Comparison of ENCODE assay signal across 23 cellular contexts in genomic region chr3:162367443-162368132, GRCh38.
DNase-seq lines count a peak whose midpoint lies in the region; ATAC-seq, FAIRE-seq and TF ChIP-seq lines count a peak whose summit lies in the region.
"Had no signal": no experiment of that assay in that cellular context is flagged by ENCODE, and none has a peak within 500 bp of the region (broad histone marks: within the 10 kb centered on the region; RNA-seq: fewer than 3 reads in every experiment).

No MANE protein-coding gene starts in this region.

- H3K27me3 Mint-ChIP-seq in type B pancreatic cell = no peaks in the 10 kb centered on the region
- H3K27me3 Mint-ChIP-seq: activated CD4-positive, alpha-beta T cell treated with anti-CD3 and anti-CD28 coated beads for 36 hours; T-cell had no signal

- CTCF ChIA-PET in SK-N-SH (lab: Yijun Ruan, JAX) = interaction anchor here (0.9 to 1.9 kb wide), 2 partner anchors 12 to 16 kb away, joined by 3 to 4 read pairs; no protein-coding TSS in a partner anchor

- H3K4me2 ChIP-seq in SK-N-SH = no peak overlapping the region

- FAIRE-seq in urothelium cell line (lab: Jason Lieb, UNC) = no peak
- FAIRE-seq: G401.6, TTC549 had no signal

- no peak for TF ChIP-seq RAD21 in SK-N-SH (IDR thresholded peaks at IDR 0.05; ENCODE audit: low read length)

- intact Hi-C loops in sigmoid colon (cut with DNase I) = no loop called here

- peak overlapping the region; percentile 4; the same call in 1 of the 2 replicates for H2AFZ ChIP-seq in SK-N-SH (ENCODE audit: low read depth)

- H3K4me3 ChIP-seq in SK-N-SH (ENCODE audit: low read depth in 2 of 2, low read length in 1 of 2) (no peak overlapping the region), choroid plexus epithelial cell (ENCODE audit: low read depth, low read length) (no peak overlapping the region), sigmoid colon (no peak overlapping the region)
- H3K4me3 ChIP-seq: mucosa of descending colon, suprapubic skin had no signal

- DNase-seq in SK-N-SH = no peak
- DNase-seq in choroid plexus epithelial cell (ENCODE audit: low read depth) = peak; percentile 24
- DNase-seq in iris pigment epithelial cell (ENCODE audit: low read depth) = peak; percentile 36
- DNase-seq in type B pancreatic cell (ENCODE audit: extremely low spot score, unreplicated experiment) = no peak
- DNase-seq in sigmoid colon = no peak
- DNase-seq in SW480 (ENCODE audit: low spot score) = no peak
- DNase-seq in urothelium cell line (ENCODE audit: low spot score) = no peak
- DNase-seq: activated CD4-positive, alpha-beta T cell treated with anti-CD3 and anti-CD28 coated beads for 36 hours; activated naive CD4-positive, alpha-beta T cell treated with anti-CD3 and anti-CD28 coated beads, Interleukin-2, amount 50 U/mL, for 16 hours; activated T-cell treated with anti-CD3 and anti-CD28 coated beads, Interleukin-2, amount 50 U/mL, for 72 hours; effector CD8-positive, alpha-beta T cell; GOT3; head of caudate nucleus; MM.1S; mucosa of descending colon; NCI-H1930; NCI-H510A treated with DMSO at 0.1 percent for 48 hours; nucleus accumbens; T-cell had no signal

- POLR2A ChIA-PET in SK-N-SH (lab: Yijun Ruan, JAX) = no interaction called here

- WGBS in SK-N-SH (ENCODE audit: low lambda C conversion rate) = 53% methylated on average over 2 of the region's 2 CpGs
- 63 to 65% methylated on average over 2 of the region's 2 CpGs for WGBS in sigmoid colon, 2 donors

- H3K9me3 Mint-ChIP-seq in type B pancreatic cell = no peaks in the 10 kb centered on the region

- no peak for TF ChIP-seq POLR2A in sigmoid colon (IDR thresholded peaks at IDR 0.05)

- peak overlapping the region; percentile 11 for H3K4me3 Mint-ChIP-seq in type B pancreatic cell
- H3K4me3 Mint-ChIP-seq: activated CD4-positive, alpha-beta T cell treated with anti-CD3 and anti-CD28 coated beads for 36 hours; activated T-cell treated with anti-CD3 and anti-CD28 coated beads, Interleukin-2, amount 50 U/mL, for 72 hours; T-cell had no signal

- no peaks in the 10 kb centered on the region for H3K27me3 ChIP-seq in SK-N-SH (ENCODE audit: insufficient read depth)
- H3K27me3 ChIP-seq in sigmoid colon = no peaks in the 10 kb centered on the region
- H3K27me3 ChIP-seq: suprapubic skin had no signal

- H3K9me2 ChIP-seq in SK-N-SH = no peaks in the 10 kb centered on the region

- H3K9me3 ChIP-seq in SK-N-SH (no peaks in the 10 kb centered on the region), sigmoid colon (no peaks in the 10 kb centered on the region)
- H3K9me3 ChIP-seq: mucosa of descending colon, suprapubic skin had no signal

- H3F3A ChIP-seq in SK-N-SH (replicated peaks; ENCODE audit: insufficient read depth) = no peaks in the 10 kb centered on the region

- no peak for TF ChIP-seq EP300 in SK-N-SH (IDR thresholded peaks at IDR 0.05; ENCODE audit: borderline replicate concordance in 1 of 2, low read depth in 1 of 2, low read length in 1 of 2)
- no peak for TF ChIP-seq EP300 in sigmoid colon (IDR thresholded peaks at IDR 0.05)

- H3K4me1 Mint-ChIP-seq in type B pancreatic cell (ENCODE audit: unreplicated experiment) = peaks cover 18% of the 10 kb centered on the region
- H3K4me1 Mint-ChIP-seq: activated CD4-positive, alpha-beta T cell treated with anti-CD3 and anti-CD28 coated beads for 36 hours; T-cell had no signal

- H3K36me3 ChIP-seq in SK-N-SH (replicated peaks in 1 of 2; ENCODE audit: control insufficient read depth in 1 of 2, insufficient read depth in 2 of 2, low read length in 1 of 2) = no peaks in the 10 kb centered on the region
- no peaks in the 10 kb centered on the region for H3K36me3 ChIP-seq in sigmoid colon
- H3K36me3 ChIP-seq: suprapubic skin had no signal

- H3K27ac ChIP-seq in SK-N-SH (ENCODE audit: low read depth in 2 of 2, low read length in 1 of 2) (no peak overlapping the region), sigmoid colon (peak overlapping the region in 1 of 4 donors; percentile 21)
- H3K27ac ChIP-seq: suprapubic skin had no signal

- no peak for ATAC-seq in SK-N-SH treated with all-trans-retinoic acid at 6 μM for 48 hours
- ATAC-seq: activated CD4-positive, alpha-beta T cell treated with anti-CD3 and anti-CD28 coated beads for 36 hours; activated T-cell treated with anti-CD3 and anti-CD28 coated beads, Interleukin-2, amount 50 U/mL, for 72 hours; mucosa of descending colon; T-cell had no signal

- H3K9ac ChIP-seq in SK-N-SH = no peak overlapping the region

- no peaks in the 10 kb centered on the region for H3K36me3 Mint-ChIP-seq in type B pancreatic cell
- H3K36me3 Mint-ChIP-seq: T-cell had no signal

- no peaks in the 10 kb centered on the region for H3K79me2 ChIP-seq in SK-N-SH (ENCODE audit: insufficient read depth)

- peak overlapping the region; percentile 39 for H3K27ac Mint-ChIP-seq in type B pancreatic cell
- H3K27ac Mint-ChIP-seq: activated CD4-positive, alpha-beta T cell treated with anti-CD3 and anti-CD28 coated beads for 36 hours; activated T-cell treated with anti-CD3 and anti-CD28 coated beads, Interleukin-2, amount 50 U/mL, for 72 hours; T-cell had no signal

- no peaks in the 10 kb centered on the region for H4K20me1 ChIP-seq in SK-N-SH (ENCODE audit: insufficient read depth)

- TF ChIP-seq CTCF in SK-N-SH (IDR thresholded peaks at IDR 0.05) (no peak), choroid plexus epithelial cell (conservative IDR thresholded peaks at IDR 0.05; ENCODE audit: low read depth, low read length) (no peak), type B pancreatic cell (conservative IDR thresholded peaks at IDR 0.05) (no peak), sigmoid colon (IDR thresholded peaks at IDR 0.05) (no peak)

- H3K4me1 ChIP-seq in SK-N-SH (ENCODE audit: control insufficient read depth in 1 of 2, insufficient read depth in 2 of 2, low read depth in 1 of 2, low read length in 1 of 2) = no peaks in the 10 kb centered on the region; a peak in 1 of 4 replicates
- H3K4me1 ChIP-seq in sigmoid colon = peaks cover 0 to 42% (median 20%) of the 10 kb centered on the region in 4 donors
- H3K4me1 ChIP-seq: suprapubic skin had no signal

TF ChIP-seq in SK-N-SH, 30 proteins besides CTCF, POLR2A, EP300 and RAD21:
- no peak for TF ChIP-seq YY1 (IDR thresholded peaks at IDR 0.05; ENCODE audit: low read depth)

TF ChIP-seq in SK-N-SH treated with all-trans-retinoic acid at 6 μM for 48 hours, 23 proteins besides CTCF, POLR2A, EP300 and RAD21:
- TF ChIP-seq BACH2 (CRISPR knock-in tag; IDR thresholded peaks at IDR 0.05; ENCODE audit: borderline replicate concordance) (no peak), ZFP30 (CRISPR knock-in tag; IDR thresholded peaks at IDR 0.05) (no peak), POU6F1 (CRISPR knock-in tag; IDR thresholded peaks at IDR 0.05; ENCODE audit: borderline replicate concordance, low read depth) (no peak), ZFP3 (CRISPR knock-in tag; IDR thresholded peaks at IDR 0.05) (no peak), CSRNP3 (CRISPR knock-in tag; IDR thresholded peaks at IDR 0.05) (no peak), ZNF8 (CRISPR knock-in tag; IDR thresholded peaks at IDR 0.05) (no peak), ISL1 (CRISPR knock-in tag; IDR thresholded peaks at IDR 0.05) (no peak), ZNF565 (CRISPR knock-in tag; conservative IDR thresholded peaks at IDR 0.05; ENCODE audit: low read depth) (no peak), CREB5 (CRISPR knock-in tag; IDR thresholded peaks at IDR 0.05; ENCODE audit: low read depth) (no peak), CSDC2 (CRISPR knock-in tag; IDR thresholded peaks at IDR 0.05) (no peak), ESRRG (CRISPR knock-in tag; IDR thresholded peaks at IDR 0.05) (no peak)

Comparison
In these comparisons a context has a peak if more than half of its experiments do, and no peak if none do; other contexts are left out.
1. DNase-seq: peak in choroid plexus epithelial cell (single experiment) and iris pigment epithelial cell (single experiment); none in SK-N-SH (single experiment), type B pancreatic cell (single experiment), sigmoid colon (single experiment), SW480 (single experiment) and urothelium cell line (single experiment).